19 cellular contexts compared by ENCODE assay signal in genomic region chr7:158933468-158934139, GRCh38.
"Had no signal": no experiment of that assay in that cellular context is flagged by ENCODE, and none has a peak within 500 bp of the region (broad histone marks: within the 10 kb centered on the region; RNA-seq: fewer than 3 reads in every experiment).

No MANE protein-coding gene starts in this region.

- FAIRE-seq: islet of Langerhans, urothelium cell line had no signal

- H2AFZ ChIP-seq: neural progenitor cell, parathyroid adenoma had no signal

- H3K27me3 ChIP-seq: ascending aorta, gastrocnemius medialis, heart right ventricle, neural progenitor cell, thyroid gland had no signal

- H3K4me3 ChIP-seq: ascending aorta, gastrocnemius medialis, heart right ventricle, lung, neural progenitor cell, thyroid gland had no signal

- H3K4me1 ChIP-seq: ascending aorta, gastrocnemius medialis, heart right ventricle, neural progenitor cell, parathyroid adenoma, thyroid gland had no signal

- H3K9me3 ChIP-seq: gastrocnemius medialis, thyroid gland had no signal

- H3K9ac ChIP-seq: neural progenitor cell, parathyroid adenoma had no signal

- DNase-seq: activated CD4-positive, alpha-beta T cell treated with anti-CD3 and anti-CD28 coated beads for 1 hour; activated CD4-positive, alpha-beta T cell treated with anti-CD3 and anti-CD28 coated beads, Interleukin-2, amount 50 U/mL, for 4 hours; activated naive CD4-positive, alpha-beta T cell treated with anti-CD3 and anti-CD28 coated beads for 36 hours; activated naive CD8-positive, alpha-beta T cell treated with anti-CD3 and anti-CD28 coated beads, Interleukin-2, amount 50 U/mL, for 24 hours; dermis blood vessel endothelial cell; effector memory CD8-positive, alpha-beta T cell; gastrocnemius medialis; heart right ventricle; stimulated activated CD4-positive, alpha-beta T cell treated with anti-CD3 and anti-CD28 coated beads, Interleukin-2, amount 100 ng/mL, for 48 hours; T1000; thyroid gland had no signal

- H3K27ac ChIP-seq: ascending aorta, gastrocnemius medialis, heart right ventricle, neural progenitor cell, parathyroid adenoma, thyroid gland had no signal

- H3K79me2 ChIP-seq: parathyroid adenoma had no signal

- H3K4me2 ChIP-seq: neural progenitor cell had no signal

- ATAC-seq: activated naive CD8-positive, alpha-beta T cell treated with anti-CD3 and anti-CD28 coated beads, Interleukin-2, amount 50 U/mL, for 24 hours; activated T-helper 17 cell treated with anti-CD3 and anti-CD28 coated beads, Interleukin-2, amount 50 U/mL, for 72 hours; effector memory CD8-positive, alpha-beta T cell; gastrocnemius medialis; heart right ventricle; stimulated activated memory B cell treated with anti-CD40 and anti-IgM and Interleukin-4, amounts not matched to agents 10 μg/mL and 1 μg/mL and 100 μg/mL, for 72 hours had no signal
